In genomic region chr12:44875954-44876553, GRCh38 we compare ENCODE assay signal across 8 cellular contexts. TPM values are rescaled to one million over a fixed set of nuclear protein-coding genes. Genes with fewer than 3 reads are reported as not detected.
DNase-seq lines count a peak whose midpoint lies in the region; ATAC-seq and TF ChIP-seq lines count a peak whose summit lies in the region.

TSS of gene NELL2 (minus strand) at chr12:44876315. CDS start at chr12:44875869, 446 bp downstream.

- ATAC-seq in IMR-90 (ENCODE audit: low read depth) (peak; percentile 89), HG02678 (IDR thresholded peaks at IDR 0.05; ENCODE audit: unreplicated experiment) (no peak), HG02763 (IDR thresholded peaks at IDR 0.05; ENCODE audit: unreplicated experiment) (no peak)

- in situ Hi-C loops in GM13977 (cut with MboI; ENCODE audit: low pct_unique_long_range_greater_than_20kb, low sequenced_read_pairs, unreplicated experiment) = no loop called here
- in situ Hi-C loops in IMR-90 (cut with MboI; ENCODE audit: low sequenced_read_pairs) = no loop called here

- DNase-seq in GM13977 (ENCODE audit: low spot score) = peak; percentile 75
- no peak for DNase-seq in IMR-90
- DNase-seq in amygdala (lab: John Stamatoyannopoulos, UW) = peak in 39 of 56 donors; percentile 5 to 67 (median 42)
- peak; percentile 29 for DNase-seq in hepatic stellate cell (ENCODE audit: low spot score)
- DNase-seq in skeletal muscle cell (ENCODE audit: low read depth) = no peak

- no peaks in the 10 kb centered on the region for H4K20me1 ChIP-seq in IMR-90 (ENCODE audit: insufficient read depth, low read length)

- peak within 1 kb of the TSS; percentile 80 for H2AFZ ChIP-seq in IMR-90 (replicated peaks; ENCODE audit: low read length, poor library complexity)

- no peaks in the 10 kb centered on the region for H3K36me3 ChIP-seq in IMR-90 (ENCODE audit: control insufficient read depth, insufficient read depth, low read length)

- no peak within 1 kb of the TSS for H3K9ac ChIP-seq in IMR-90 (ENCODE audit: low read depth, low read length)

- no peak within 1 kb of the TSS for H2BK20ac ChIP-seq in IMR-90 (ENCODE audit: low read depth, low read length)

- peaks cover 22% of the 10 kb centered on the region for H3K27me3 ChIP-seq in IMR-90 (ENCODE audit: control insufficient read depth, insufficient read depth, low read length)

- H3K18ac ChIP-seq in IMR-90 (ENCODE audit: low read depth, low read length) = no peak within 1 kb of the TSS

- peak within 1 kb of the TSS; percentile 94 for H3K4me2 ChIP-seq in IMR-90 (ENCODE audit: low read depth, low read length)

- H2BK15ac ChIP-seq in IMR-90 (ENCODE audit: low read depth, low read length) = no peak within 1 kb of the TSS

- H3K4me3 ChIP-seq in IMR-90 (ENCODE audit: insufficient read depth, low read depth, low read length) (peak within 1 kb of the TSS; percentile 38), skeletal muscle cell (ENCODE audit: low read depth, low read length) (peak within 1 kb of the TSS; percentile 49)

- dilution Hi-C loops in IMR-90 (cut with HindIII; ENCODE audit: low sequenced_read_pairs, unreplicated experiment) = no loop called here

- no peaks in the 10 kb centered on the region for H3K9me1 ChIP-seq in IMR-90 (ENCODE audit: insufficient read depth, low read length)

- no peak within 1 kb of the TSS for H3K27ac ChIP-seq in IMR-90 (ENCODE audit: insufficient read depth, low read length)

- H4K8ac ChIP-seq in IMR-90 (ENCODE audit: low read depth in 2 of 2, low read length in 2 of 2) = no peak within 1 kb of the TSS

- H3K4ac ChIP-seq in IMR-90 (ENCODE audit: low read depth, low read length) = no peak within 1 kb of the TSS

- no peaks in the 10 kb centered on the region for H3K79me1 ChIP-seq in IMR-90 (ENCODE audit: low read depth in 1 of 2, low read length in 2 of 2)

- H3K14ac ChIP-seq in IMR-90 (replicated peaks; ENCODE audit: low read depth, low read length) = no peak within 1 kb of the TSS

- H2BK120ac ChIP-seq in IMR-90 (ENCODE audit: low read depth, low read length) = no peak within 1 kb of the TSS

- TF ChIP-seq CTCF in GM13977 (IDR thresholded peaks at IDR 0.05; ENCODE audit: extremely low read depth, insufficient read depth, missing control alignments) (no peak), IMR-90 (conservative IDR thresholded peaks at IDR 0.05; ENCODE audit: low read depth, low read length) (no peak)

- no peak within 1 kb of the TSS for H3K23ac ChIP-seq in IMR-90 (ENCODE audit: low read depth, low read length)

- no peak for TF ChIP-seq POLR2A in IMR-90 (IDR thresholded peaks at IDR 0.05; ENCODE audit: low read depth, low read length)

- H3K9me3 ChIP-seq in IMR-90 (ENCODE audit: control insufficient read depth, insufficient read depth, low read length) = no peaks in the 10 kb centered on the region

- no peak for TF ChIP-seq RAD21 in IMR-90 (IDR thresholded peaks at IDR 0.05; ENCODE audit: low read length)

- no peak within 1 kb of the TSS for H4K91ac ChIP-seq in IMR-90 (ENCODE audit: insufficient read depth, low read depth, low read length)

- no peaks in the 10 kb centered on the region; the same call in 1 of the 2 replicates for H3K4me1 ChIP-seq in IMR-90 (ENCODE audit: control insufficient read depth, insufficient read depth, low read length)

- 0% methylated on average over 1 of the region's 54 CpGs; no CpG with 5 or more reads in 1 of the 2 experiments for WGBS in IMR-90 (ENCODE audit: extremely low coverage in 2 of 2, insufficient read length in 1 of 2), 2 experiments

- H3K56ac ChIP-seq in IMR-90 (ENCODE audit: extremely low read depth, insufficient read depth, low read length) = no peak within 1 kb of the TSS

- H2BK5ac ChIP-seq in IMR-90 (ENCODE audit: low read depth, low read length, poor library complexity, severe bottlenecking) = no peak within 1 kb of the TSS

- intact Hi-C loops in IMR-90 (cut with micrococcal nuclease) = no loop called here
- intact Hi-C loops in T-helper 1 cell treated with Interleukin-12 subunit alpha and Interleukin-12 subunit beta and Interleukin-4 antibody, amounts not matched to agents 30 ng/mL and 1 ng/mL, for 36 hours (cut with micrococcal nuclease) = loop anchor here (1.0 to 10.0 kb wide), 5 partner anchors 48 to 1339 kb away; partner anchors contain the start of genes IRAK4 and PUS7L

- no peak within 1 kb of the TSS for H2AK5ac ChIP-seq in IMR-90 (ENCODE audit: low read depth, low read length)

- CTCF ChIA-PET in IMR-90 (lab: Yijun Ruan, JAX) = no interaction called here

- no peak within 1 kb of the TSS for H4K5ac ChIP-seq in IMR-90 (ENCODE audit: low read depth, low read length)

- POLR2A ChIA-PET in IMR-90 (lab: Charles Lee; ENCODE audit: unreplicated experiment) = no interaction called here

- no peak within 1 kb of the TSS for H2AK9ac ChIP-seq in IMR-90 (replicated peaks; ENCODE audit: low read depth, low read length, poor library complexity)

- BruUV-seq in IMR-90 (replicated peaks; lab: Mats Ljungman, UMichigan) = no TSS peak

TF ChIP-seq in IMR-90, 13 proteins besides CTCF, POLR2A, EP300 and RAD21:
- no peak for TF ChIP-seq MAFK (IDR thresholded peaks at IDR 0.05; ENCODE audit: low read depth, low read length)
- no peak for TF ChIP-seq RCOR1 (IDR thresholded peaks at IDR 0.05; ENCODE audit: insufficient replicate concordance, low read length)
- TF ChIP-seq MAZ (IDR thresholded peaks at IDR 0.05; ENCODE audit: borderline replicate concordance, low read depth, low read length) = no peak
- no peak for TF ChIP-seq RFX5 (IDR thresholded peaks at IDR 0.05; ENCODE audit: low read depth, low read length)
- no peak for TF ChIP-seq CEBPB (IDR thresholded peaks at IDR 0.05; ENCODE audit: low read depth, low read length)

RNA-seq across cellular contexts. Expression of gene NELL2, which starts in this region (rescaled TPM):
- total RNA-seq in IMR-90 (2012; rRNA removed) = 0.18 and 0.28 TPM in 2 replicates
- 0.17 and 0.26 TPM in 2 replicates for polyA plus RNA-seq in IMR-90 (2012; rRNA removed)
- not detected in 2 replicates for polyA plus RNA-seq in IMR-90 (2012; cell fraction: cytosol; rRNA removed)
- 0.06 TPM in 1 of 2 replicates, not detected in the other for polyA plus RNA-seq in IMR-90 (2012; cell fraction: nucleus; rRNA removed; ENCODE audit: low replicate concordance)
- 47.1 and 47.9 TPM in 2 replicates for total RNA-seq in T-helper 1 cell treated with Interleukin-12 subunit alpha and Interleukin-12 subunit beta and Interleukin-4 antibody, amounts not matched to agents 30 ng/mL and 1 ng/mL, for 36 hours

Comparison
In these comparisons a context has a peak if more than half of its experiments do, and no peak if none do; other contexts are left out.
1. RNA of gene NELL2 (total RNA-seq): 47.1 to 47.9 TPM in T-helper 1 cell treated with Interleukin-12 subunit alpha and Interleukin-12 subunit beta and Interleukin-4 antibody, amounts not matched to agents 30 ng/mL and 1 ng/mL, for 36 hours; 0.18 to 0.28 TPM in IMR-90; every median in the first group is over 10 times any median in the second.
2. Peak in ATAC-seq, H3K4me3 ChIP-seq and H3K4me2 ChIP-seq in IMR-90; RNA of the gene not detected or under 1 TPM.
3. DNase-seq: peak in GM13977 (single experiment), amygdala (39 of 56) and hepatic stellate cell (single experiment); none in IMR-90 (single experiment) and skeletal muscle cell (single experiment).